Comparison of ENCODE assay signal across 19 cellular contexts in genomic region chr7:119090851-119091250, GRCh38.
"Had no signal": no experiment of that assay in that cellular context is flagged by ENCODE, and none has a peak within 500 bp of the region (broad histone marks: within the 10 kb centered on the region; RNA-seq: fewer than 3 reads in every experiment).

No MANE protein-coding gene starts in this region.

- DNase-seq: activated B cell treated with CpG ODN at 0.5 μM for 24 hours; activated CD4-positive, alpha-beta T cell treated with anti-CD3 and anti-CD28 coated beads, Interleukin-2, amount 10 ng/mL, durations not matched to agents 24 days and 14 days; activated CD8-positive, alpha-beta T cell treated with anti-CD3 and anti-CD28 coated beads for 36 hours; activated naive CD4-positive, alpha-beta T cell; activated naive CD8-positive, alpha-beta T cell treated with anti-CD3 and anti-CD28 coated beads for 36 hours; activated T-cell treated with anti-CD3 and anti-CD28 coated beads, Interleukin-2, amount 50 U/mL, for 1 hour; amniotic stem cell; caudate nucleus; colonic mucosa; natural killer cell; sigmoid colon; spleen; stimulated activated CD4-positive, alpha-beta T cell treated with anti-CD3 and anti-CD28 coated beads, Interleukin-4, amount 100 ng/mL, for 4 hours; T-cell; upper lobe of right lung had no signal

- ATAC-seq: activated CD8-positive, alpha-beta T cell treated with anti-CD3 and anti-CD28 coated beads for 36 hours; activated T-helper 17 cell treated with anti-CD3 and anti-CD28 coated beads, Interleukin-2, amount 50 U/mL, for 72 hours; natural killer cell; SK-N-SH treated with all-trans-retinoic acid at 6 μM for 48 hours; stimulated activated memory B cell treated with anti-CD40 and anti-IgM and Interleukin-4, amounts not matched to agents 10 μg/mL and 1 μg/mL and 100 μg/mL, for 72 hours; T-cell; upper lobe of right lung had no signal

- H3K36me3 ChIP-seq: colonic mucosa, sigmoid colon, spleen, upper lobe of right lung had no signal

- H3K79me2 ChIP-seq: parathyroid adenoma had no signal

- H2AFZ ChIP-seq: parathyroid adenoma had no signal

- H3K27me3 ChIP-seq: colonic mucosa, sigmoid colon, spleen, upper lobe of right lung had no signal

- H3K27ac ChIP-seq: colonic mucosa, parathyroid adenoma, sigmoid colon, spleen, upper lobe of right lung had no signal

- H3K9ac ChIP-seq: parathyroid adenoma had no signal

- H3K4me3 ChIP-seq: colonic mucosa, sigmoid colon, spleen, upper lobe of right lung had no signal

- H3K9me3 ChIP-seq: colonic mucosa, sigmoid colon, upper lobe of right lung had no signal

- H3K4me1 ChIP-seq: colonic mucosa, parathyroid adenoma, sigmoid colon, spleen, upper lobe of right lung had no signal
